In genomic region chrX:129478516-129478915, GRCh38 we compare ENCODE assay signal across 27 cellular contexts. TPM values are rescaled to one million over a fixed set of nuclear protein-coding genes. Genes with fewer than 3 reads are reported as not detected.
A peak's percentile ranks its signal among the peaks of the same experiment; 100 is the strongest.
DNase-seq lines count a peak whose midpoint lies in the region; ATAC-seq and TF ChIP-seq lines count a peak whose summit lies in the region.
"Had no signal": no experiment of that assay in that cellular context is flagged by ENCODE, and none has a peak within 500 bp of the region (broad histone marks: within the 10 kb centered on the region; RNA-seq: fewer than 3 reads in every experiment).

No MANE protein-coding gene starts in this region.

- H3K36me3 ChIP-seq in esophagus muscularis mucosa (peaks cover 0 to 26% (median 3%) of the 10 kb centered on the region in 4 donors), psoas muscle (ENCODE audit: insufficient read depth in 1 of 2, low read depth in 1 of 2) (peaks cover 0 to 24% of the 10 kb centered on the region in 2 donors)
- H3K36me3 ChIP-seq: uterus had no signal

- H3K27ac ChIP-seq in esophagus muscularis mucosa (replicated peaks in 1 of 4) (peak overlapping the region; percentile 1 to 56 (median 48)), psoas muscle (peak overlapping the region; percentile 46)
- H3K27ac ChIP-seq: cardiac muscle cell, foreskin keratinocyte, testis, uterus had no signal

- TF ChIP-seq CTCF in esophagus muscularis mucosa (IDR thresholded peaks at IDR 0.05) (no peak), psoas muscle (IDR thresholded peaks at IDR 0.05) (no peak)

- no peaks in the 10 kb centered on the region for H3K27me3 ChIP-seq in esophagus muscularis mucosa
- H3K27me3 ChIP-seq in psoas muscle (ENCODE audit: insufficient read depth in 3 of 3, low read length in 2 of 3), result no peaks in the 10 kb centered on the region
- H3K27me3 ChIP-seq: cardiac muscle cell, foreskin keratinocyte, testis, uterus had no signal

- ATAC-seq in psoas muscle (peak in 2 of 4 donors; percentile 68 to 69), HG03025 (IDR thresholded peaks at IDR 0.05; ENCODE audit: low FRiP score, unreplicated experiment) (no peak)
- ATAC-seq: activated naive CD8-positive, alpha-beta T cell treated with anti-CD3 and anti-CD28 coated beads, Interleukin-2, amount 50 U/mL, for 24 hours; CD8-positive, alpha-beta T cell; foreskin keratinocyte; stimulated activated memory B cell treated with anti-CD40 and anti-IgM and Interleukin-4, amounts not matched to agents 10 μg/mL and 1 μg/mL and 100 μg/mL, for 72 hours; WTC11 had no signal

- no peak overlapping the region for H3K4me3 ChIP-seq in esophagus muscularis mucosa
- no peak overlapping the region for H3K4me3 ChIP-seq in psoas muscle
- H3K4me3 ChIP-seq: cardiac muscle cell, testis, uterus had no signal

- H3K4me1 ChIP-seq in esophagus muscularis mucosa, result peaks cover 0 to 17% (median 6%) of the 10 kb centered on the region in 4 donors
- H3K4me1 ChIP-seq in psoas muscle, result no peaks in the 10 kb centered on the region
- H3K4me1 ChIP-seq: foreskin keratinocyte, testis, uterus had no signal

- DNase-seq in ELR (ENCODE audit: low read depth) (peak; percentile 19), RPMI8226 (peak; percentile 18), esophagus muscularis mucosa (ENCODE audit: extremely low spot score) (no peak), psoas muscle (no peak), Ammon's horn (ENCODE audit: low spot score) (no peak), HuH-7 (ENCODE audit: low spot score) (no peak)
- no peak for DNase-seq in stimulated activated CD4-positive, alpha-beta T cell treated with anti-CD3 and anti-CD28 coated beads, Interleukin-4, amount 100 ng/mL, for 4 hours
- DNase-seq: activated CD4-positive, alpha-beta memory T cell treated with anti-CD3 and anti-CD28 coated beads for 36 hours; activated effector memory CD4-positive, alpha-beta T cell treated with Interleukin-2 at 50 U/mL for 16 hours; activated naive CD8-positive, alpha-beta T cell treated with anti-CD3 and anti-CD28 coated beads, Interleukin-2, amount 50 U/mL, for 24 hours; CD8-positive, alpha-beta T cell; dermis blood vessel endothelial cell; DMS79; foreskin keratinocyte; islet precursor cell; Kasumi-1; NCI-H1105; NCI-H510A; posterior cingulate gyrus; SK-N-SH; T-helper 9 cell; testis; uterus had no signal

- H3K9me3 ChIP-seq in esophagus muscularis mucosa, result no peaks in the 10 kb centered on the region
- H3K9me3 ChIP-seq in psoas muscle, result no peaks in the 10 kb centered on the region
- H3K9me3 ChIP-seq: SK-N-SH, testis, uterus had no signal

- intact Hi-C loops in esophagus muscularis mucosa (cut with DNase I) (no loop called here), psoas muscle (cut with DNase I) (no loop called here)

- no peak for TF ChIP-seq EP300 in esophagus muscularis mucosa (IDR thresholded peaks at IDR 0.05)

- WGBS in esophagus muscularis mucosa, result 56% methylated on average over 4 of the region's 4 CpGs
- WGBS in psoas muscle, 3 donors, result 41 to 51% (median 41%) methylated on average over 4 of the region's 4 CpGs

- TF ChIP-seq POLR2A in esophagus muscularis mucosa (IDR thresholded peaks at IDR 0.05; ENCODE audit: low read depth), result no peak

RNA-seq across cellular contexts. Expression of gene SMARCA1, which starts 44.8 kb away (rescaled TPM):
- 10 to 100 TPM; 52.2 to 60.6 (median 55.7) TPM for total RNA-seq in esophagus muscularis mucosa
- 10 to 100 TPM; 14.2 to 29.3 (median 21.5) TPM for total RNA-seq in psoas muscle
- polyA plus RNA-seq in psoas muscle, result 10 to 100 TPM in 1 of 3 donors, 1 to 10 TPM in 2; 8.5 to 13.6 (median 9.3) TPM

Comparison
In these comparisons a context has a peak if more than half of its experiments do, and no peak if none do; other contexts are left out.
1. DNase-seq: peak in ELR (single experiment) and RPMI8226 (single experiment); none in esophagus muscularis mucosa (single experiment), psoas muscle (0 of 2), Ammon's horn (single experiment), HuH-7 (single experiment) and stimulated activated CD4-positive, alpha-beta T cell treated with anti-CD3 and anti-CD28 coated beads, Interleukin-4, amount 100 ng/mL, for 4 hours (0 of 2).